Comparison of ENCODE assay signal across 9 cellular contexts in the genomic region with DNA sequence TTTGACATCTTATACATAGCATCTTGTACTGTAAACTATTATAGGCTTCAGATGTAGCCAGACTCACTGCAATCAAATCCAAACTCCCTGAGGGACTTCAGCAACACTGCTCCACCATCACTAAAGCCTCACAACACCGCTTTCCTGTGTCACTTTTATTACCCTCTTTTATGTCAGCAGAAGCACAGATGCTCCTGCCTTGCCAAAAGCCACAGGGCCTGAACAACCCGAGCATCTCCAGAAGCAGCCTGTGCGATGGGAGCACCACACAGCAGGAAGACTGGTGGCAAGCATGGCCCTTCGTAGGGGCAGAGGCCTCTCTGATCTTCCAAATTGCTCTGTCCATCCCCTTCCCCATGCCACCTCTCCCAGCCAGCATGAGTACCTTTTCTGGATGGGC. TPM values are rescaled to one million over a fixed set of nuclear protein-coding genes. Genes with fewer than 3 reads are reported as not detected.
A peak's percentile ranks its signal among the peaks of the same experiment; 100 is the strongest.
DNase-seq lines count a peak whose midpoint lies in the region; ATAC-seq and TF ChIP-seq lines count a peak whose summit lies in the region.
"Had no signal": no experiment of that assay in that cellular context is flagged by ENCODE, and none has a peak within 500 bp of the region (broad histone marks: within the 10 kb centered on the region; RNA-seq: fewer than 3 reads in every experiment).

No MANE protein-coding gene starts in this region.

- H3K27me3 ChIP-seq in DOHH2 (ENCODE audit: control insufficient read depth, low read length): no peaks in the 10 kb centered on the region

- DNase-seq in T-helper 17 cell (no peak), naive B cell (no peak), NCI-H774 (lab: John Stamatoyannopoulos, UW) (no peak), ecto neural progenitor cell (ENCODE audit: low spot score) (no peak)
- DNase-seq: NCI-H510A had no signal

- H3K4me2 ChIP-seq in DOHH2 (ENCODE audit: low read length): peak overlapping the region; percentile 37

- H3K4me3 ChIP-seq in DOHH2 (ENCODE audit: low read length): 0 out of 2 replicates have a peak overlapping the region, but pooled peaks have one; percentile 7

- peak overlapping the region; percentile 54 for H3K27ac ChIP-seq in DOHH2 (ENCODE audit: low read depth, low read length)

- peaks cover 78% of the 10 kb centered on the region for H3K36me3 ChIP-seq in DOHH2 (ENCODE audit: control insufficient read depth, low read length)

- H3K4me3 Mint-ChIP-seq in T-helper 17 cell: no peak overlapping the region
- peak overlapping the region in 4 of 8 donors; percentile 0 to 66 (median 50) for H3K4me3 Mint-ChIP-seq in naive B cell

- H3K36me3 Mint-ChIP-seq in T-helper 17 cell (ENCODE audit: low read depth) (peaks cover 12% of the 10 kb centered on the region), naive B cell (peaks cover 15 to 28% of the 10 kb centered on the region in 2 donors)

- TF ChIP-seq CTCF in DOHH2 (IDR thresholded peaks at IDR 0.05; ENCODE audit: low read depth, low read length, poor library complexity, severe bottlenecking): no peak

- no peaks in the 10 kb centered on the region for H3K27me3 Mint-ChIP-seq in T-helper 17 cell
- no peaks in the 10 kb centered on the region for H3K27me3 Mint-ChIP-seq in naive B cell

- peak overlapping the region; percentile 95 for H3K27ac Mint-ChIP-seq in T-helper 17 cell
- peak overlapping the region; percentile 18 to 96 (median 86) for H3K27ac Mint-ChIP-seq in naive B cell

- H3K9me2 ChIP-seq in DOHH2 (replicated peaks; ENCODE audit: control insufficient read depth, low read length): no peaks in the 10 kb centered on the region

- peaks cover 8% of the 10 kb centered on the region for H3F3A ChIP-seq in DOHH2 (ENCODE audit: control insufficient read depth, insufficient read depth)

- H3K79me2 ChIP-seq in DOHH2 (ENCODE audit: control insufficient read depth, low read length): peaks cover 98% of the 10 kb centered on the region

- ATAC-seq in GM21360 (IDR thresholded peaks at IDR 0.05; ENCODE audit: unreplicated experiment): peak; percentile 2
- ATAC-seq in T-helper 17 cell: peak; percentile 15
- no peak for ATAC-seq in naive B cell (ENCODE audit: low read depth in 2 of 2)
- ATAC-seq in HG02870 (IDR thresholded peaks at IDR 0.05; ENCODE audit: unreplicated experiment): no peak
- no peak for ATAC-seq in GM21825 (IDR thresholded peaks at IDR 0.05; ENCODE audit: unreplicated experiment)

- peaks cover 26% of the 10 kb centered on the region for H3K9me3 ChIP-seq in DOHH2 (ENCODE audit: control insufficient read depth, insufficient read depth, low read length)
- no peaks in the 10 kb centered on the region for H3K9me3 ChIP-seq in T-helper 17 cell (ENCODE audit: control insufficient read depth, low read length, poor library complexity, severe bottlenecking)

- H4K20me1 ChIP-seq in DOHH2 (ENCODE audit: control insufficient read depth, insufficient read depth, low read depth, low read length): peaks cover 13% of the 10 kb centered on the region; the same call in 1 of the 2 replicates

- peaks cover 3 to 17% (median 7%) of the 10 kb centered on the region in 7 donors for H3K9me3 Mint-ChIP-seq in naive B cell

- H3K4me1 Mint-ChIP-seq in T-helper 17 cell: peaks cover 49% of the 10 kb centered on the region
- peaks cover 49 to 66% (median 53%) of the 10 kb centered on the region in 3 donors for H3K4me1 Mint-ChIP-seq in naive B cell

- H3K4me1 ChIP-seq in DOHH2 (ENCODE audit: control insufficient read depth, low read length): peaks cover 44% of the 10 kb centered on the region

RNA-seq across cellular contexts. Expression of a gene that starts 22.9 kb away (rescaled TPM):
- 100 to 1,000 TPM; 372 to 400 TPM for total RNA-seq in T-helper 17 cell
- polyA plus RNA-seq in naive B cell (ENCODE audit: low read depth in 6 of 6): 100 to 1,000 TPM; 429 to 518 (median 477) TPM

Comparison
In these comparisons a context has a peak if more than half of its experiments do, and no peak if none do; other contexts are left out.
1. ATAC-seq: peak in GM21360 (single experiment) and T-helper 17 cell (single experiment); none in naive B cell (0 of 2), HG02870 (single experiment) and GM21825 (single experiment).